13 cellular contexts compared by ENCODE assay signal in genomic region chr11:128294685-128295079, GRCh38.
DNase-seq lines count a peak whose midpoint lies in the region; ATAC-seq and TF ChIP-seq lines count a peak whose summit lies in the region.
"Had no signal": no experiment of that assay in that cellular context is flagged by ENCODE, and none has a peak within 500 bp of the region (broad histone marks: within the 10 kb centered on the region; RNA-seq: fewer than 3 reads in every experiment).

No MANE protein-coding gene starts in this region.

- H3K27me3 Mint-ChIP-seq in activated naive CD4-positive, alpha-beta T cell treated with anti-CD3 and anti-CD28 coated beads, Interleukin-2, amount 50 U/mL, for 24 hours = no peaks in the 10 kb centered on the region

- CTCF ChIA-PET in PC-9 (lab: Charles Lee) = interaction anchor here (0.5 kb wide), 1 partner anchor 112 kb away, joined by 3 read pairs; no protein-coding TSS in a partner anchor

- peak overlapping the region; percentile 89 for H3K27ac Mint-ChIP-seq in activated naive CD4-positive, alpha-beta T cell treated with anti-CD3 and anti-CD28 coated beads, Interleukin-2, amount 50 U/mL, for 24 hours
- H3K27ac Mint-ChIP-seq: IgD-negative memory B cell had no signal

- no peaks in the 10 kb centered on the region for H3K9me2 ChIP-seq in PC-9 (ENCODE audit: insufficient read depth)

- intact Hi-C loops in PC-9 (cut with micrococcal nuclease; ENCODE audit: unreplicated experiment) = loop anchor here (5.0 kb wide), 2 partner anchors 137 to 228 kb away; no protein-coding TSS in a partner anchor

- no TSS peak for BruUV-seq in PC-9 (replicated peaks; lab: Mats Ljungman, UMichigan)

- ATAC-seq in GM18868 (IDR thresholded peaks at IDR 0.05; ENCODE audit: unreplicated experiment) (no peak), GM19452 (IDR thresholded peaks at IDR 0.05; ENCODE audit: unreplicated experiment) (no peak)

- H3K4me1 Mint-ChIP-seq in activated naive CD4-positive, alpha-beta T cell treated with anti-CD3 and anti-CD28 coated beads, Interleukin-2, amount 50 U/mL, for 24 hours = peaks cover 98% of the 10 kb centered on the region

- no peaks in the 10 kb centered on the region for H3K9me3 Mint-ChIP-seq in activated naive CD4-positive, alpha-beta T cell treated with anti-CD3 and anti-CD28 coated beads, Interleukin-2, amount 50 U/mL, for 24 hours
- H3K9me3 Mint-ChIP-seq: IgD-negative memory B cell had no signal

- H3K9me3 ChIP-seq in PC-9 (ENCODE audit: insufficient read depth, low read depth) = no peaks in the 10 kb centered on the region; the same call in 1 of the 2 replicates
- H3K9me3 ChIP-seq: spleen had no signal

- H3K27me3 ChIP-seq in PC-9 (ENCODE audit: insufficient read depth, low read depth) = no peaks in the 10 kb centered on the region
- H3K27me3 ChIP-seq: spleen had no signal

- H2AFZ ChIP-seq in PC-9 = no peak overlapping the region

- no peak for TF ChIP-seq CTCF in PC-9 (conservative IDR thresholded peaks at IDR 0.05)

- H3K4me3 ChIP-seq in PC-9 = no peak overlapping the region
- H3K4me3 ChIP-seq: spleen had no signal

- H3K36me3 ChIP-seq in PC-9 (ENCODE audit: low read depth) = no peaks in the 10 kb centered on the region
- H3K36me3 ChIP-seq: spleen had no signal

- peaks cover 18% of the 10 kb centered on the region for H3K4me1 ChIP-seq in PC-9 (replicated peaks; ENCODE audit: insufficient read depth)

- H4K20me1 ChIP-seq in PC-9 (ENCODE audit: insufficient read depth) = no peaks in the 10 kb centered on the region

- H3K4me2 ChIP-seq in PC-9 = no peak overlapping the region

- POLR2A ChIA-PET in PC-9 (lab: Charles Lee; ENCODE audit: unreplicated experiment) = no interaction called here

- in situ Hi-C loops in KBM-7 (cut with MboI; ENCODE audit: low pct_unique_long_range_greater_than_20kb, low sequenced_read_pairs) = loop anchor here (25.0 kb wide), 1 partner anchor 543 kb away; no protein-coding TSS in a partner anchor

- H3K4me3 Mint-ChIP-seq in activated naive CD4-positive, alpha-beta T cell treated with anti-CD3 and anti-CD28 coated beads, Interleukin-2, amount 50 U/mL, for 24 hours = peak overlapping the region; percentile 24

- no peaks in the 10 kb centered on the region for H3F3A ChIP-seq in PC-9 (ENCODE audit: insufficient read depth, low read depth)

- H3K27ac ChIP-seq in PC-9 = no peak overlapping the region

- H3K36me3 Mint-ChIP-seq in activated naive CD4-positive, alpha-beta T cell treated with anti-CD3 and anti-CD28 coated beads, Interleukin-2, amount 50 U/mL, for 24 hours = peaks cover 6% of the 10 kb centered on the region
- H3K36me3 Mint-ChIP-seq: IgD-negative memory B cell had no signal

- no peak for DNase-seq in activated naive CD4-positive, alpha-beta T cell treated with anti-CD3 and anti-CD28 coated beads, Interleukin-2, amount 50 U/mL, for 16 hours
- DNase-seq in amniotic epithelial cell (ENCODE audit: low read depth) (peak; percentile 71), kidney tubule cell (ENCODE audit: low spot score) (peak; percentile 49), KBM-7 (no peak), PC-9 (no peak)
- DNase-seq: activated CD4-positive, CD25-positive, alpha-beta regulatory T cell treated with anti-CD3 and anti-CD28 coated beads, Interleukin-2, amount 50 U/mL, for 72 hours; activated gamma-delta T cell treated with Interleukin-2 at 50 U/mL for 16 hours; SIG-M5; spleen had no signal

- no peaks in the 10 kb centered on the region for H3K79me2 ChIP-seq in PC-9 (ENCODE audit: low read depth)

Comparison
In these comparisons a context has a peak if more than half of its experiments do, and no peak if none do; other contexts are left out.
1. DNase-seq: peak in amniotic epithelial cell (single experiment) and kidney tubule cell (single experiment); none in activated naive CD4-positive, alpha-beta T cell treated with anti-CD3 and anti-CD28 coated beads, Interleukin-2, amount 50 U/mL, for 16 hours (single experiment), KBM-7 (single experiment) and PC-9 (0 of 2).